In genomic region chr4:3250956-3251690, GRCh38 we compare ENCODE assay signal across 11 cellular contexts. TPM values are rescaled to one million over a fixed set of nuclear protein-coding genes. Genes with fewer than 3 reads are reported as not detected.
A peak's percentile ranks its signal among the peaks of the same experiment; 100 is the strongest.
DNase-seq lines count a peak whose midpoint lies in the region; ATAC-seq and TF ChIP-seq lines count a peak whose summit lies in the region.
"Had no signal": no experiment of that assay in that cellular context is flagged by ENCODE, and none has a peak within 500 bp of the region (broad histone marks: within the 10 kb centered on the region; RNA-seq: fewer than 3 reads in every experiment).

No MANE protein-coding gene starts in this region.

- peaks cover 10% of the 10 kb centered on the region for H3K36me3 ChIP-seq in left ventricle myocardium inferior

- H3K27ac ChIP-seq in left ventricle myocardium inferior (replicated peaks), result no peak overlapping the region
- H3K27ac ChIP-seq: VCaP had no signal

- TF ChIP-seq CTCF in left ventricle myocardium inferior (IDR thresholded peaks at IDR 0.05; ENCODE audit: borderline replicate concordance) (no peak), GM20000 (IDR thresholded peaks at IDR 0.05; ENCODE audit: extremely low read depth, missing control alignments) (no peak)

- no peak for ATAC-seq in sciatic nerve
- no peak for ATAC-seq in GM21423 (IDR thresholded peaks at IDR 0.05; ENCODE audit: unreplicated experiment)

- intact Hi-C loops in left ventricle myocardium inferior (cut with micrococcal nuclease), result no loop called here
- intact Hi-C loops in sciatic nerve (cut with DNase I), result no loop called here

- DNase-seq in activated CD4-positive, CD25-positive, alpha-beta regulatory T cell treated with anti-CD3 and anti-CD28 coated beads, Interleukin-2, amount 50 U/mL, for 72 hours, result peak; percentile 27
- DNase-seq in activated CD4-positive, CD25-positive, alpha-beta regulatory T cell (lab: John Stamatoyannopoulos, UW), result no peak
- DNase-seq in NCI-H2196 (lab: John Stamatoyannopoulos, UW; ENCODE audit: unreplicated experiment), result peak; percentile 34
- peak; percentile 7 for DNase-seq in left ventricle myocardium inferior
- peak; percentile 18 for DNase-seq in sciatic nerve (ENCODE audit: low spot score)
- DNase-seq in GM20000 (ENCODE audit: low spot score), result no peak
- DNase-seq in OCI-M1 (lab: John Stamatoyannopoulos, UW), result no peak
- DNase-seq: activated effector memory CD4-positive, alpha-beta T cell treated with Interleukin-2 at 50 U/mL for 16 hours; NCI-H226 had no signal

- H3K27me3 ChIP-seq in left ventricle myocardium inferior (ENCODE audit: low read depth), result no peaks in the 10 kb centered on the region

- no peaks in the 10 kb centered on the region for H3K4me1 ChIP-seq in left ventricle myocardium inferior

- no peaks in the 10 kb centered on the region for H3K9me3 ChIP-seq in left ventricle myocardium inferior (replicated peaks)

- H3K4me3 ChIP-seq in left ventricle myocardium inferior, result no peak overlapping the region

RNA-seq across cellular contexts. Expression of gene MSANTD1, which starts 2.2 kb away (rescaled TPM):
- total RNA-seq in left ventricle myocardium inferior (0.44 TPM), sciatic nerve (1.8 TPM)

RNA-seq across cellular contexts. Expression of gene RGS12, which starts 41.7 kb away (rescaled TPM):
- total RNA-seq in left ventricle myocardium inferior (13.4 TPM), sciatic nerve (40.7 TPM)

Comparison
In these comparisons a context has a peak if more than half of its experiments do, and no peak if none do; other contexts are left out.
1. DNase-seq: peak in activated CD4-positive, CD25-positive, alpha-beta regulatory T cell treated with anti-CD3 and anti-CD28 coated beads, Interleukin-2, amount 50 U/mL, for 72 hours (single experiment), NCI-H2196 (single experiment), left ventricle myocardium inferior (single experiment) and sciatic nerve (single experiment); none in activated CD4-positive, CD25-positive, alpha-beta regulatory T cell (0 of 4), GM20000 (single experiment) and OCI-M1 (single experiment).